In genomic region chr4:7762376-7763040, GRCh38 we compare ENCODE assay signal across 6 cellular contexts.
"Had no signal": no experiment of that assay in that cellular context is flagged by ENCODE, and none has a peak within 500 bp of the region (broad histone marks: within the 10 kb centered on the region; RNA-seq: fewer than 3 reads in every experiment).

No MANE protein-coding gene starts in this region.

- H3K4me3 ChIP-seq: adrenal gland, testis had no signal

- H3K4me1 ChIP-seq: testis had no signal

- H3K9me3 ChIP-seq: adrenal gland, testis had no signal

- DNase-seq: cerebellar nuclear complex, T1000 had no signal

- H3K27me3 ChIP-seq: adrenal gland, brain microvascular endothelial cell, testis had no signal

- H3K27ac ChIP-seq: adrenal gland, brain microvascular endothelial cell, testis, VCaP had no signal
